In the genomic region with DNA sequence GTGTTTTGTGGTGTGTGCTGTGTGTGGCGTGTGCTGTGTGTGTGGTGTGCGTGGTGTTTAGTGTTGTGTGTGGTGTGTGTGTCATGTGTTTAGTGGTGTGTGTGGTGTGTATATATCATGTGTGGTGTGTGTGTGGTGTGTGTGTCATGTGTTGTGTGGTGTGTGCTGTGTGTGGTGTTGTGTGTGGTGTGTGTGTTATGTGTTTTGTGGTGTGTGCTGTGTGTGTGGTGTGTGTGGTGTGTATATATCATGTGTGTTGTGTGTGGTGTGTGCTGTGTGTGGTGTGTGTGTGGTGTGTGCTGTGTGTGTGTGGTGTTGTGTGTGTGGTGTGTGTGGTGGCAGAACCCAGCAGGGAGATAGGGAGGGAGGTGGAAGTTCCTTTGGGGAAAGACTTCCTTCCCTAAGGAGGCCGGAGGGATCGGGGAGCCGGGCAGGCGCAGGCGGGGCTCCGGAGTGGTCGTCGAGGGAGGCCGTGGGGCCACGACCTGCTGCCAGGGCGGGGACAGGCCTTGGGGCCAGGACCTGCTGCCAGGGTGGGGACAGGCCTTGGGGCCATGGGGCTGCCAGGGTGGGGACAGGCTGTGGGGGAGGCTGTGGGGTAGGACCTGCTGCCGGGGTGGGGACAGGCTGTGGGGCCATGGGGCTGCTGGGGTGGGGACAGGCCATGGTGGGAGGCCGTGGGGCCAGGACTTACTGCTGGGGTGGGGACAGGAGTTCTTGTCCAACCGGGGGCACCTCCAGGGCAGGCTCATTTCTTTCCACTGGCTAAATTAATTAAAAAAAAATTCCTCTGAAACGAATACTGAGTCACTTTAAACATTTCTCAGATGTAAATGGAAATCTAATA, we compare ENCODE assay signal across 1 cellular context.
TF ChIP-seq lines count a peak whose summit lies in the region.

No MANE protein-coding gene starts in this region.

TF ChIP-seq in A549, 52 proteins besides CTCF, POLR2A, EP300 and RAD21 (continued from another document):
- TF ChIP-seq, protein P1, sequence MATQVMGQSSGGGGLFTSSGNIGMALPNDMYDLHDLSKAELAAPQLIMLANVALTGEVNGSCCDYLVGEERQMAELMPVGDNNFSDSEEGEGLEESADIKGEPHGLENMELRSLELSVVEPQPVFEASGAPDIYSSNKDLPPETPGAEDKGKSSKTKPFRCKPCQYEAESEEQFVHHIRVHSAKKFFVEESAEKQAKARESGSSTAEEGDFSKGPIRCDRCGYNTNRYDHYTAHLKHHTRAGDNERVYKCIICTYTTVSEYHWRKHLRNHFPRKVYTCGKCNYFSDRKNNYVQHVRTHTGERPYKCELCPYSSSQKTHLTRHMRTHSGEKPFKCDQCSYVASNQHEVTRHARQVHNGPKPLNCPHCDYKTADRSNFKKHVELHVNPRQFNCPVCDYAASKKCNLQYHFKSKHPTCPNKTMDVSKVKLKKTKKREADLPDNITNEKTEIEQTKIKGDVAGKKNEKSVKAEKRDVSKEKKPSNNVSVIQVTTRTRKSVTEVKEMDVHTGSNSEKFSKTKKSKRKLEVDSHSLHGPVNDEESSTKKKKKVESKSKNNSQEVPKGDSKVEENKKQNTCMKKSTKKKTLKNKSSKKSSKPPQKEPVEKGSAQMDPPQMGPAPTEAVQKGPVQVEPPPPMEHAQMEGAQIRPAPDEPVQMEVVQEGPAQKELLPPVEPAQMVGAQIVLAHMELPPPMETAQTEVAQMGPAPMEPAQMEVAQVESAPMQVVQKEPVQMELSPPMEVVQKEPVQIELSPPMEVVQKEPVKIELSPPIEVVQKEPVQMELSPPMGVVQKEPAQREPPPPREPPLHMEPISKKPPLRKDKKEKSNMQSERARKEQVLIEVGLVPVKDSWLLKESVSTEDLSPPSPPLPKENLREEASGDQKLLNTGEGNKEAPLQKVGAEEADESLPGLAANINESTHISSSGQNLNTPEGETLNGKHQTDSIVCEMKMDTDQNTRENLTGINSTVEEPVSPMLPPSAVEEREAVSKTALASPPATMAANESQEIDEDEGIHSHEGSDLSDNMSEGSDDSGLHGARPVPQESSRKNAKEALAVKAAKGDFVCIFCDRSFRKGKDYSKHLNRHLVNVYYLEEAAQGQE (IDR thresholded peaks at IDR 0.05) = no peak
- TF ChIP-seq CHD4 (IDR thresholded peaks at IDR 0.05; ENCODE audit: borderline replicate concordance) (no peak), HOXB13 (CRISPR knock-in tag; IDR thresholded peaks at IDR 0.05; ENCODE audit: low read depth) (no peak), HEYL (CRISPR knock-in tag; IDR thresholded peaks at IDR 0.05) (no peak), MAFK (IDR thresholded peaks at IDR 0.05; ENCODE audit: partially characterized antibody) (no peak), RFX5 (IDR thresholded peaks at IDR 0.05) (no peak), HOXA7 (CRISPR knock-in tag; IDR thresholded peaks at IDR 0.05) (no peak), CBX8 (IDR thresholded peaks at IDR 0.05) (no peak), JUN (IDR thresholded peaks at IDR 0.05) (no peak)
- TF ChIP-seq, protein P2, sequence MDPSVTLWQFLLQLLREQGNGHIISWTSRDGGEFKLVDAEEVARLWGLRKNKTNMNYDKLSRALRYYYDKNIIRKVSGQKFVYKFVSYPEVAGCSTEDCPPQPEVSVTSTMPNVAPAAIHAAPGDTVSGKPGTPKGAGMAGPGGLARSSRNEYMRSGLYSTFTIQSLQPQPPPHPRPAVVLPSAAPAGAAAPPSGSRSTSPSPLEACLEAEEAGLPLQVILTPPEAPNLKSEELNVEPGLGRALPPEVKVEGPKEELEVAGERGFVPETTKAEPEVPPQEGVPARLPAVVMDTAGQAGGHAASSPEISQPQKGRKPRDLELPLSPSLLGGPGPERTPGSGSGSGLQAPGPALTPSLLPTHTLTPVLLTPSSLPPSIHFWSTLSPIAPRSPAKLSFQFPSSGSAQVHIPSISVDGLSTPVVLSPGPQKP (IDR thresholded peaks at IDR 0.05; ENCODE audit: low read depth, low read length) = no peak
- TF ChIP-seq, protein P3, sequence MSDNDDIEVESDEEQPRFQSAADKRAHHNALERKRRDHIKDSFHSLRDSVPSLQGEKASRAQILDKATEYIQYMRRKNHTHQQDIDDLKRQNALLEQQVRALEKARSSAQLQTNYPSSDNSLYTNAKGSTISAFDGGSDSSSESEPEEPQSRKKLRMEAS (IDR thresholded peaks at IDR 0.05) = no peak
- TF ChIP-seq, protein P4, sequence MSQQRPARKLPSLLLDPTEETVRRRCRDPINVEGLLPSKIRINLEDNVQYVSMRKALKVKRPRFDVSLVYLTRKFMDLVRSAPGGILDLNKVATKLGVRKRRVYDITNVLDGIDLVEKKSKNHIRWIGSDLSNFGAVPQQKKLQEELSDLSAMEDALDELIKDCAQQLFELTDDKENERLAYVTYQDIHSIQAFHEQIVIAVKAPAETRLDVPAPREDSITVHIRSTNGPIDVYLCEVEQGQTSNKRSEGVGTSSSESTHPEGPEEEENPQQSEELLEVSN (IDR thresholded peaks at IDR 0.05; ENCODE audit: borderline replicate concordance, low read depth) = no peak
- TF ChIP-seq, protein P5, sequence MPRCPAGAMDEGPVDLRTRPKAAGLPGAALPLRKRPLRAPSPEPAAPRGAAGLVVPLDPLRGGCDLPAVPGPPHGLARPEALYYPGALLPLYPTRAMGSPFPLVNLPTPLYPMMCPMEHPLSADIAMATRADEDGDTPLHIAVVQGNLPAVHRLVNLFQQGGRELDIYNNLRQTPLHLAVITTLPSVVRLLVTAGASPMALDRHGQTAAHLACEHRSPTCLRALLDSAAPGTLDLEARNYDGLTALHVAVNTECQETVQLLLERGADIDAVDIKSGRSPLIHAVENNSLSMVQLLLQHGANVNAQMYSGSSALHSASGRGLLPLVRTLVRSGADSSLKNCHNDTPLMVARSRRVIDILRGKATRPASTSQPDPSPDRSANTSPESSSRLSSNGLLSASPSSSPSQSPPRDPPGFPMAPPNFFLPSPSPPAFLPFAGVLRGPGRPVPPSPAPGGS (IDR thresholded peaks at IDR 0.05) = no peak
